In the genomic region with DNA sequence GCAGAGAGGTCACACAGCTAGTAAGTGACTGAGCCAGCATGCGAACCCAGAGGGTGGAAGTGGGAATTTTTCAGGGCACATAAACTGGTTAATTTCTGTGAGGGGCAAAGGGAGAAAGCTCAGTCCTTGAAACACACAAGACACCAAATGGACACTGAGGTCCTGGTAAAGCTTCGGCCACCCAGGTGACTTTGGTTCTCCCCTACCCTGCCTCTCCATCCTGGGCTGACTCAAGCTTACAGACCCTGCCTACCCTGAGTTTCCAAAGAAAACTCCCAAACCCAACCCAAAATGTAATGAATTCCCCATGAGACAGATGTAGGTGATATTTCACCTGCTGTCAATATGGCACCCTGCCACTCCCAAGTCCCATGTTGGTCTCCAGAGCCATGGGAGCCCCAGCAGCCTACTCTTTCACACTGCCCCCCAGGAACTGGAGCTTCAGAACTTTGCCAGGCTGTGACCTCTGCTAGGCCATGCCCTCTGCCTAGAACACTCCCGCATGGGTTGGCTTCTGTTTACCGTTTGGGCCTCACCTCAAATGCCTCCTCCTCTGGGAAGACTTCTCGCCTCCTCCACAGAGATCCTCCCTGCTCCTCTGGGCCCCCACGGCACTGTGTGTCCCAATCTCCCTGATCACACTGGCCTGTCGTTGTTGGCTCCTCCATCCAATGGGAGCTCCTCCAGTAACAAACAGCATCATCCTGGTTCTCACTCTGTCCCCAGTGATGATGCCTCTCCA, we compare ENCODE assay signal across 18 cellular contexts. TPM values are rescaled to one million over a fixed set of nuclear protein-coding genes. Genes with fewer than 3 reads are reported as not detected.
DNase-seq lines count a peak whose midpoint lies in the region; ATAC-seq and TF ChIP-seq lines count a peak whose summit lies in the region.
"Had no signal": no experiment of that assay in that cellular context is flagged by ENCODE, and none has a peak within 500 bp of the region (broad histone marks: within the 10 kb centered on the region; RNA-seq: fewer than 3 reads in every experiment).

No MANE protein-coding gene starts in this region.

- intact Hi-C loops in stomach (cut with DNase I; ENCODE audit: low total_unique reads), result no loop called here

- no peak overlapping the region for H3K27ac ChIP-seq in Peyer's patch
- H3K27ac ChIP-seq in stomach, result no peak overlapping the region
- H3K27ac ChIP-seq: adrenal gland, parathyroid adenoma, thoracic aorta had no signal

- TF ChIP-seq EP300 in stomach (IDR thresholded peaks at IDR 0.05), result no peak

- TF ChIP-seq CTCF in Peyer's patch (IDR thresholded peaks at IDR 0.05) (no peak), stomach (IDR thresholded peaks at IDR 0.05) (no peak)

- TF ChIP-seq POLR2A in Peyer's patch (IDR thresholded peaks at IDR 0.05) (no peak), stomach (IDR thresholded peaks at IDR 0.05) (no peak)

- no peak overlapping the region for H3K4me3 ChIP-seq in Peyer's patch
- H3K4me3 ChIP-seq in stomach, result no peak overlapping the region
- H3K4me3 ChIP-seq: adrenal gland, thoracic aorta had no signal

- 86 to 93% (median 91%) methylated on average over 7 of the region's 7 CpGs for WGBS in stomach, 5 donors

- H3K36me3 ChIP-seq in Peyer's patch (no peaks in the 10 kb centered on the region), stomach (no peaks in the 10 kb centered on the region)
- H3K36me3 ChIP-seq: adrenal gland, thoracic aorta had no signal

- peak; percentile 38 for DNase-seq in activated effector memory CD4-positive, alpha-beta T cell treated with anti-CD3 and anti-CD28 coated beads, Interleukin-2, amount 50 U/mL, for 16 hours
- DNase-seq in activated effector memory CD4-positive, alpha-beta T cell treated with Interleukin-2 at 50 U/mL for 16 hours, result no peak
- DNase-seq in Peyer's patch (peak in 2 of 3 donors; percentile 25 to 27), left lobe of liver (ENCODE audit: low spot score) (peak; percentile 33), stomach (peak; percentile 10), medulla oblongata (ENCODE audit: extremely low spot score) (no peak), NCI-H187 (lab: John Stamatoyannopoulos, UW) (no peak)
- DNase-seq in stimulated activated CD4-positive, alpha-beta T cell treated with anti-CD3 and anti-CD28 coated beads, Interleukin-12 subunit alpha, Interleukin-12 subunit beta, amount 100 ng/mL, for 4 hours, result no peak
- DNase-seq: DMS53; IMR-90; natural killer cell; NCI-H1105 treated with DMSO at 0.1 percent for 48 hours; NCI-H446 treated with DMSO at 0.1 percent for 48 hours; NK-92 treated with Interleukin-12 subunit alpha and Interleukin-12 subunit beta, amount 100 ng/mL, for 24 hours had no signal

- H3K27me3 ChIP-seq in Peyer's patch (no peaks in the 10 kb centered on the region), stomach (no peaks in the 10 kb centered on the region)
- H3K27me3 ChIP-seq: adrenal gland had no signal

- H3K9me3 ChIP-seq in Peyer's patch (no peaks in the 10 kb centered on the region), stomach (no peaks in the 10 kb centered on the region)
- H3K9me3 ChIP-seq: adrenal gland, thoracic aorta had no signal

- ATAC-seq in left lobe of liver, result no peak
- ATAC-seq: HCT116, natural killer cell had no signal

- H3K4me1 ChIP-seq in Peyer's patch, result peaks cover 0 to 16% (median 2%) of the 10 kb centered on the region in 4 donors
- H3K4me1 ChIP-seq in stomach, result peaks cover 9 to 20% (median 14%) of the 10 kb centered on the region in 4 donors
- H3K4me1 ChIP-seq: parathyroid adenoma had no signal

RNA-seq across cellular contexts. Expression of a gene that starts 3.7 kb away (rescaled TPM):
- 10 to 100 TPM in 1 of 4 donors, 1 to 10 TPM in 3; 4.5 to 33.8 (median 5.0) TPM for total RNA-seq in Peyer's patch
- 0.33 TPM for total RNA-seq in left lobe of liver
- 10 to 100 TPM in 1 of 5 donors, 1 to 10 TPM in 3, under 1 TPM in 1; 0.58 to 26.8 (median 3.5) TPM for total RNA-seq in stomach
- 1 to 10 TPM in 2 of 3 donors, under 1 TPM in 1; 0.81 to 2.9 (median 1.1) TPM for polyA plus RNA-seq in stomach

Comparison
In these comparisons a context has a peak if more than half of its experiments do, and no peak if none do; other contexts are left out.
1. DNase-seq: peak in activated effector memory CD4-positive, alpha-beta T cell treated with anti-CD3 and anti-CD28 coated beads, Interleukin-2, amount 50 U/mL, for 16 hours (single experiment), Peyer's patch (2 of 3), left lobe of liver (single experiment) and stomach (single experiment); none in activated effector memory CD4-positive, alpha-beta T cell treated with Interleukin-2 at 50 U/mL for 16 hours (single experiment), medulla oblongata (single experiment), stimulated activated CD4-positive, alpha-beta T cell treated with anti-CD3 and anti-CD28 coated beads, Interleukin-12 subunit alpha, Interleukin-12 subunit beta, amount 100 ng/mL, for 4 hours (single experiment) and NCI-H187 (0 of 2).